ENCODE assay signal across 15 cellular contexts in the genomic region with DNA sequence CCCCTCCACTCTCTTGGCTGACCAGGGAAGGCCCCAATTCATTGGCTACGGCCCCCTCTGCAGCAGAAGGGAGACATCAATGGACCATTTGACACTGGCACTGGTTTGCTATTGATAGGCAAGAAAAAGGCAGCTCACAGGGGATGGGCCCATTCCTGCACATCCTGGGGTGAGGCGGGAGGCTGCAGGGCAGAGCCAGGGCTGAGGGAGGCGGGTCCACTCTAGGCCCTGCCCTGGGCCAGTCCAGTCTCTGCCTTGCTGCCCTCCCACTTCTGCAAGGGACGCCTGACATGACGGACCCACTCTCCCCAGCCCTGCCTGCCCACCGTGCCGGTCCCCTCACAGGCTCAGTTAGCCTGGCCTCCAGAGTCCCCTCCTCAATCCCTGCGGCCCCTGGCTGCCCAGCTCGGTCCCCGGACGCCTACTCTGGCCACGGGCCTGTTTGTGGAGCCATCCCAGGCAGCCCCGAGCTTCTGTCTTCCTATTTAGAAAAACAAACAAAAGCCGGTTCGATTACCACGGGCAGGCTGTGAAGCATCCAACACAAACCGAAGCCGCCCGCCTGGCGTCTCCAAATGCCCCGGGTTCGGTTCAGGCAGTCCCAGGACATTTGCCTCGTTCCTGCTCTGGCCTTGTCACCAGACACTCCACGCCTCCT.
A peak's percentile ranks its signal among the peaks of the same experiment; 100 is the strongest.
DNase-seq lines count a peak whose midpoint lies in the region; ATAC-seq and TF ChIP-seq lines count a peak whose summit lies in the region.
"Had no signal": no experiment of that assay in that cellular context is flagged by ENCODE, and none has a peak within 500 bp of the region (broad histone marks: within the 10 kb centered on the region; RNA-seq: fewer than 3 reads in every experiment).

No MANE protein-coding gene starts in this region.

- dilution Hi-C loops in mammary epithelial cell (cut with HindIII; ENCODE audit: low sequenced_read_pairs): no loop called here

- H3K9me3 ChIP-seq in tibial artery (no peaks in the 10 kb centered on the region), mammary epithelial cell (replicated peaks; ENCODE audit: insufficient read depth, low read length) (no peaks in the 10 kb centered on the region)

- ATAC-seq in GM21528 (IDR thresholded peaks at IDR 0.05; ENCODE audit: low FRiP score, unreplicated experiment): no peak
- ATAC-seq: HCT116 had no signal

- peak overlapping the region; percentile 39 to 42 for H3K27ac ChIP-seq in coronary artery
- peak overlapping the region; percentile 51 to 63 for H3K27ac ChIP-seq in tibial artery
- H3K27ac ChIP-seq in mammary epithelial cell (ENCODE audit: insufficient read depth, low read depth, low read length): no peak overlapping the region
- H3K27ac ChIP-seq: HL-60 had no signal

- no TSS peak for BruUV-seq in mammary epithelial cell (replicated peaks; lab: Mats Ljungman, UMichigan)

- no peaks in the 10 kb centered on the region for H4K20me1 ChIP-seq in mammary epithelial cell (ENCODE audit: insufficient read depth, low read length)

- H3K4me1 ChIP-seq in tibial artery (peaks cover 0 to 6% (median 3%) of the 10 kb centered on the region in 4 donors), mammary epithelial cell (ENCODE audit: insufficient read depth, low read length) (no peaks in the 10 kb centered on the region)

- CTCF ChIA-PET in mammary epithelial cell (lab: Charles Lee; ENCODE audit: low non-redundant PET): no interaction called here

- in situ Hi-C loops in mammary epithelial cell (cut with MboI; ENCODE audit: low sequenced_read_pairs in 2 of 2): no loop called here

- no peak overlapping the region for H3K4me3 ChIP-seq in H7 (ENCODE audit: insufficient read depth, low read depth, low read length)
- peak overlapping the region; percentile 46 for H3K4me3 ChIP-seq in coronary artery
- peak overlapping the region; percentile 25 to 35 for H3K4me3 ChIP-seq in tibial artery
- no peak overlapping the region for H3K4me3 ChIP-seq in mammary epithelial cell (replicated peaks in 1 of 3; ENCODE audit: insufficient read depth in 1 of 3, low read depth in 2 of 3, low read length in 3 of 3)

- H3K27me3 ChIP-seq in H7 (ENCODE audit: control insufficient read depth, insufficient read depth, low read length): no peaks in the 10 kb centered on the region
- H3K27me3 ChIP-seq in tibial artery: no peaks in the 10 kb centered on the region
- no peaks in the 10 kb centered on the region for H3K27me3 ChIP-seq in mammary epithelial cell (ENCODE audit: insufficient read depth, low read length)

- H3K36me3 ChIP-seq in H7 (replicated peaks; ENCODE audit: control insufficient read depth, insufficient read depth, low read length): no peaks in the 10 kb centered on the region
- H3K36me3 ChIP-seq in tibial artery: no peaks in the 10 kb centered on the region
- no peaks in the 10 kb centered on the region for H3K36me3 ChIP-seq in mammary epithelial cell (ENCODE audit: insufficient read depth, low read length)

- no peak overlapping the region for H3K4me2 ChIP-seq in mammary epithelial cell (ENCODE audit: insufficient read depth, low read depth, low read length)

- no peak overlapping the region for H2AFZ ChIP-seq in mammary epithelial cell (ENCODE audit: low read depth, low read length)

- WGBS in mammary epithelial cell (ENCODE audit: low coverage, missing lambda C conversion rate): 74% methylated on average over 15 of the region's 24 CpGs

- TF ChIP-seq CTCF in coronary artery (IDR thresholded peaks at IDR 0.05) (no peak), tibial artery (IDR thresholded peaks at IDR 0.05) (no peak), mammary epithelial cell (conservative IDR thresholded peaks at IDR 0.05 in 1 of 2, IDR thresholded peaks at IDR 0.05 in 1 of 2; ENCODE audit: extremely low read depth in 1 of 2, insufficient read depth in 1 of 2, low read depth in 1 of 2, low read length in 2 of 2) (no peak)

- DNase-seq in H7 (peak; percentile 55), coronary artery (ENCODE audit: low spot score) (no peak), mesenteric fat pad (ENCODE audit: low spot score) (peak; percentile 72), tibial artery (no peak), NCI-H524 (lab: John Stamatoyannopoulos, UW) (no peak), HT-29 (ENCODE audit: low spot score) (no peak), mammary epithelial cell (no peak)
- DNase-seq: C1 segment of cervical spinal cord; Calu3; CD4-positive, alpha-beta T cell; DMS 273 treated with DMSO at 0.1 percent for 48 hours; IMR-90 had no signal

- H3K9ac ChIP-seq in mammary epithelial cell (ENCODE audit: insufficient read depth, low read length): no peak overlapping the region

- H3K79me2 ChIP-seq in mammary epithelial cell (ENCODE audit: insufficient read depth, low read length): no peaks in the 10 kb centered on the region

- intact Hi-C loops in tibial artery (cut with DNase I; ENCODE audit: low total_unique reads) (no loop called here), mammary epithelial cell (cut with micrococcal nuclease) (no loop called here)

Comparison
In these comparisons a context has a peak if more than half of its experiments do, and no peak if none do; other contexts are left out.
1. DNase-seq: peak in H7 (single experiment) and mesenteric fat pad (single experiment); none in coronary artery (single experiment), tibial artery (0 of 2), NCI-H524 (0 of 2), HT-29 (single experiment) and mammary epithelial cell (single experiment).
2. H3K4me3 ChIP-seq: peak in coronary artery (single experiment) and tibial artery (2 of 2); none in H7 (single experiment) and mammary epithelial cell (0 of 3).